ENCODE assay signal across 24 cellular contexts in genomic region chrX:352181-352580, GRCh38.
"Had no signal": no experiment of that assay in that cellular context is flagged by ENCODE, and none has a peak within 500 bp of the region (broad histone marks: within the 10 kb centered on the region; RNA-seq: fewer than 3 reads in every experiment).

No MANE protein-coding gene starts in this region.

- H3K9me3 Mint-ChIP-seq: effector memory CD8-positive, alpha-beta T cell; neural crest cell; stimulated activated effector memory CD8-positive, alpha-beta T cell treated with anti-CD3 and anti-CD28 coated beads, Interleukin-12 subunit alpha, Interleukin-12 subunit beta, amount 100 ng/mL, for 72 hours; type B pancreatic cell had no signal

- ATAC-seq: effector memory CD8-positive, alpha-beta T cell; gastrocnemius medialis; mucosa of descending colon; naive thymus-derived CD8-positive, alpha-beta T cell; pancreas; stimulated activated effector memory CD8-positive, alpha-beta T cell treated with anti-CD3 and anti-CD28 coated beads, Interleukin-12 subunit alpha, Interleukin-12 subunit beta, amount 100 ng/mL, for 72 hours; stimulated activated naive CD8-positive, alpha-beta T cell treated with anti-CD3 and anti-CD28 coated beads, Interleukin-15, Interleukin-2, amounts not matched to agents 100 U/mL and 50 U/mL, for 24 hours had no signal

- H3K4me1 ChIP-seq: gastrocnemius medialis, pancreas, prostate gland, sigmoid colon, suprapubic skin, thyroid gland had no signal

- H3K36me3 ChIP-seq: pancreas, prostate gland, sigmoid colon, thyroid gland had no signal

- H3K27me3 ChIP-seq: esophagus muscularis mucosa, gastrocnemius medialis, heart right ventricle, pancreas, sigmoid colon, suprapubic skin, thyroid gland had no signal

- H3K27ac ChIP-seq: epithelial cell of prostate, esophagus muscularis mucosa, heart right ventricle, pancreas, prostate gland, sigmoid colon, skin epidermis, suprapubic skin, thyroid gland had no signal

- H3K4me3 Mint-ChIP-seq: effector memory CD8-positive, alpha-beta T cell; neural crest cell; stimulated activated effector memory CD8-positive, alpha-beta T cell treated with anti-CD3 and anti-CD28 coated beads, Interleukin-12 subunit alpha, Interleukin-12 subunit beta, amount 100 ng/mL, for 72 hours; type B pancreatic cell had no signal

- H3K27ac Mint-ChIP-seq: type B pancreatic cell had no signal

- FAIRE-seq: pancreas, urothelium cell line had no signal

- H3K4me3 ChIP-seq: esophagus muscularis mucosa, gastrocnemius medialis, heart right ventricle, mucosa of descending colon, pancreas, prostate gland, sigmoid colon, skin epidermis, suprapubic skin, thyroid gland had no signal

- H3K9me3 ChIP-seq: esophagus muscularis mucosa, gastrocnemius medialis, heart right ventricle, mucosa of descending colon, pancreas, prostate gland, sigmoid colon, suprapubic skin, thyroid gland had no signal

- H3K27me3 Mint-ChIP-seq: effector memory CD8-positive, alpha-beta T cell; naive thymus-derived CD8-positive, alpha-beta T cell; type B pancreatic cell had no signal

- DNase-seq: effector memory CD8-positive, alpha-beta T cell; hypothalamus; islet precursor cell; naive thymus-derived CD8-positive, alpha-beta T cell; nucleus accumbens; stimulated activated CD4-positive, alpha-beta T cell treated with anti-CD3 and anti-CD28 coated beads, Interleukin-12 subunit alpha, Interleukin-12 subunit beta, amount 100 ng/mL, for 4 hours; stimulated activated CD4-positive, alpha-beta T cell treated with anti-CD3 and anti-CD28 coated beads, Interleukin-2, amount 100 ng/mL, for 48 hours; stimulated activated CD8-positive, alpha-beta memory T cell treated with anti-CD3 and anti-CD28 coated beads, Interleukin-4, amount 100 ng/mL, for 48 hours; stimulated activated naive CD8-positive, alpha-beta T cell treated with anti-CD3 and anti-CD28 coated beads, Interleukin-15, Interleukin-2, amounts not matched to agents 100 U/mL and 50 U/mL, for 24 hours; thyroid gland had no signal

- H3K36me3 Mint-ChIP-seq: stimulated activated effector memory CD8-positive, alpha-beta T cell treated with anti-CD3 and anti-CD28 coated beads, Interleukin-12 subunit alpha, Interleukin-12 subunit beta, amount 100 ng/mL, for 72 hours had no signal
